ENCODE assay signal across 10 cellular contexts in the genomic region with DNA sequence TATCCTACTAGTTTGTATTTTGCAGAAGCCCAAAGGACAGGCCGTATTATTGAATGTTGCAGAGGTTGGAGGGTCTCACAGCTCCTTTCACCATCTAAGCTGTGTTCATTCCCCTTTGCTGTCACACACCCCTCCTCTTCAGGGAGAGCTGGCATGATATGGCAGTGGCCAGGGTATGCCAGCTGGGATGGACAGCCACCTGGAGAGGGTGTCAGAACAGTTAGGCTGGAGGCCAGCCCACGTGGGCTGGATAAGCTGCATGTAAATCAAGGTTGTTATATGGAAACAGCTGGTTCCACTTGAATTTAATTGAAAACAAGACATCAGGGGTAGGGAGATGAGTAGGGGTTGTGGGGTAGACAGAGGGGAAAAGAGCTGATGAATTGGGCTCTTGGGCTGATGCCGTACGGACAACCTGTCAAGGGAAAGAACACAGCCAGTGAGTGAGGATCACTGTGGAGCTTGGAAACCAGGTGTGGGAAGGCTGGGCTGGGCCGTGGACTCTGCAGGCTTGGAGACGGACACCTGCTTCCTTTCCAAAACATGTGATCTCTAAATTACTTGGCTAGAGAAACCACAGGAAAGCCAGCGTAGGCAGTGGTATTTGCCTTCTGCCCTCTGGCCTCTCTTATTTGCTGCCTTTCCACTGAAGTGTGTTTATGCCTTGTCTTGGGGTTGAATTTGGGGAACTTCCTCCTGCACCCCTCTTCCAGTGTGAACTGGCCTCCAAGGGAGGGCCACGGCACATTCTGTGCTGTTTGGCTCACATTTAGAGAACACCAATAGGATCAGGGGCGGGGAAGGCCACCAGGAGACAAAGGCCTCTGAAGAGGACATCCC.
A peak's percentile ranks its signal among the peaks of the same experiment; 100 is the strongest.
DNase-seq lines count a peak whose midpoint lies in the region; ATAC-seq and TF ChIP-seq lines count a peak whose summit lies in the region.
"Had no signal": no experiment of that assay in that cellular context is flagged by ENCODE, and none has a peak within 500 bp of the region (broad histone marks: within the 10 kb centered on the region; RNA-seq: fewer than 3 reads in every experiment).

No MANE protein-coding gene starts in this region.

- no peaks in the 10 kb centered on the region for H3K9me3 Mint-ChIP-seq in T-helper 2 cell treated with Interferon-gamma antibody and Interleukin-4, amounts not matched to agents 5 μg/mL and 100 μg/mL, for 36 hours

- peak; percentile 66 for DNase-seq in GDM1 (lab: John Stamatoyannopoulos, UW)
- DNase-seq in NCI-H774 (lab: John Stamatoyannopoulos, UW): peak; percentile 72
- no peak for DNase-seq in lower lobe of right lung
- DNase-seq in HPDE6-E6E7 (ENCODE audit: extremely low spot score): no peak
- DNase-seq in omental fat pad (ENCODE audit: low spot score): no peak
- no peak for DNase-seq in T-helper 2 cell treated with Interferon-gamma antibody and Interleukin-4, amounts not matched to agents 5 μg/mL and 100 μg/mL, for 36 hours (ENCODE audit: low spot score)
- DNase-seq: adrenal gland had no signal

- H3K9me3 ChIP-seq in lower lobe of right lung: no peaks in the 10 kb centered on the region
- H3K9me3 ChIP-seq: adrenal gland, esophagus muscularis mucosa had no signal

- H3K36me3 ChIP-seq in lower lobe of right lung: no peaks in the 10 kb centered on the region
- H3K36me3 ChIP-seq: adrenal gland, esophagus muscularis mucosa had no signal

- H3K4me1 Mint-ChIP-seq in T-helper 2 cell treated with Interferon-gamma antibody and Interleukin-4, amounts not matched to agents 5 μg/mL and 100 μg/mL, for 36 hours (ENCODE audit: low read depth): peaks cover 15% of the 10 kb centered on the region

- intact Hi-C loops in lower lobe of right lung (cut with DNase I): no loop called here

- H3K27me3 Mint-ChIP-seq in T-helper 2 cell treated with Interferon-gamma antibody and Interleukin-4, amounts not matched to agents 5 μg/mL and 100 μg/mL, for 36 hours (ENCODE audit: low read depth): no peaks in the 10 kb centered on the region

- no peaks in the 10 kb centered on the region for H3K27me3 ChIP-seq in lower lobe of right lung (ENCODE audit: low read depth)
- H3K27me3 ChIP-seq: adrenal gland, esophagus muscularis mucosa had no signal

- H3K36me3 Mint-ChIP-seq in T-helper 2 cell treated with Interferon-gamma antibody and Interleukin-4, amounts not matched to agents 5 μg/mL and 100 μg/mL, for 36 hours (ENCODE audit: low read depth): no peaks in the 10 kb centered on the region

- H3K4me3 ChIP-seq in lower lobe of right lung: no peak overlapping the region
- H3K4me3 ChIP-seq: adrenal gland, esophagus muscularis mucosa had no signal

- TF ChIP-seq CTCF in lower lobe of right lung (IDR thresholded peaks at IDR 0.05) (no peak), omental fat pad (IDR thresholded peaks at IDR 0.05) (no peak)

- peak; percentile 32 for ATAC-seq in HG02852 (IDR thresholded peaks at IDR 0.05; ENCODE audit: unreplicated experiment)
- peak; percentile 4 to 49 for ATAC-seq in lower lobe of right lung
- no peak for ATAC-seq in HG02973 (IDR thresholded peaks at IDR 0.05; ENCODE audit: unreplicated experiment)
- no peak for ATAC-seq in omental fat pad (ENCODE audit: low FRiP score)

- H3K27ac Mint-ChIP-seq in T-helper 2 cell treated with Interferon-gamma antibody and Interleukin-4, amounts not matched to agents 5 μg/mL and 100 μg/mL, for 36 hours: no peak overlapping the region

- H3K27ac ChIP-seq in lower lobe of right lung: no peak overlapping the region
- H3K27ac ChIP-seq: esophagus muscularis mucosa had no signal

- peaks cover 16% of the 10 kb centered on the region for H3K4me1 ChIP-seq in lower lobe of right lung
- H3K4me1 ChIP-seq: adrenal gland had no signal

- no peak overlapping the region for H3K4me3 Mint-ChIP-seq in T-helper 2 cell treated with Interferon-gamma antibody and Interleukin-4, amounts not matched to agents 5 μg/mL and 100 μg/mL, for 36 hours

Comparison
In these comparisons a context has a peak if more than half of its experiments do, and no peak if none do; other contexts are left out.
1. DNase-seq: peak in GDM1 (single experiment) and NCI-H774 (single experiment); none in lower lobe of right lung (single experiment), HPDE6-E6E7 (single experiment), omental fat pad (single experiment) and T-helper 2 cell treated with Interferon-gamma antibody and Interleukin-4, amounts not matched to agents 5 μg/mL and 100 μg/mL, for 36 hours (single experiment).
2. ATAC-seq: peak in HG02852 (single experiment) and lower lobe of right lung (2 of 2); none in HG02973 (single experiment) and omental fat pad (single experiment).